In genomic region chr9:121559183-121559582, GRCh38 we compare ENCODE assay signal across 14 cellular contexts. TPM values are rescaled to one million over a fixed set of nuclear protein-coding genes. Genes with fewer than 3 reads are reported as not detected.
DNase-seq lines count a peak whose midpoint lies in the region; ATAC-seq, FAIRE-seq and TF ChIP-seq lines count a peak whose summit lies in the region.
"Had no signal": no experiment of that assay in that cellular context is flagged by ENCODE, and none has a peak within 500 bp of the region (broad histone marks: within the 10 kb centered on the region; RNA-seq: fewer than 3 reads in every experiment).

No MANE protein-coding gene starts in this region.

- H3K4me3 ChIP-seq in MG63: no peak overlapping the region
- H3K4me3 ChIP-seq in coronary artery: no peak overlapping the region
- H3K4me3 ChIP-seq in thoracic aorta: no peak overlapping the region
- H3K4me3 ChIP-seq: pancreas had no signal

- no peak for DNase-seq in activated T-cell treated with anti-CD3 and anti-CD28 coated beads, Interleukin-2, amount 50 U/mL, for 24 hours
- DNase-seq in activated T-cell treated with anti-CD3 and anti-CD28 coated beads for 4 hours (no peak), MG63 (peak; percentile 41), coronary artery (ENCODE audit: low spot score) (no peak), thoracic aorta (ENCODE audit: low spot score) (no peak), NCI-H1436 (lab: John Stamatoyannopoulos, UW) (no peak), HTR-8/SVneo (ENCODE audit: insufficient read length, low spot score) (no peak), COR-L47 (lab: John Stamatoyannopoulos, UW) (no peak)
- DNase-seq: NCI-H446, pancreas, SHP77 treated with DMSO at 0.1 percent for 48 hours had no signal

- no peaks in the 10 kb centered on the region for H3K27me3 ChIP-seq in MG63
- H3K27me3 ChIP-seq in thoracic aorta (replicated peaks; ENCODE audit: insufficient read depth): no peaks in the 10 kb centered on the region
- H3K27me3 ChIP-seq: pancreas had no signal

- H3K27ac ChIP-seq in coronary artery (peak overlapping the region; percentile 59 to 87), thoracic aorta (peak overlapping the region; percentile 78 to 81)
- H3K27ac ChIP-seq: KMS-11 had no signal

- no peak for ATAC-seq in thoracic aorta (ENCODE audit: insufficient number of reproducible peaks, low FRiP score, low read depth)
- ATAC-seq: esophagus mucosa, pancreas had no signal

- FAIRE-seq in HTR-8/SVneo (lab: Jason Lieb, UNC): no peak
- FAIRE-seq: pancreas had no signal

- peaks cover 15% of the 10 kb centered on the region for H3K27me3 Mint-ChIP-seq in activated T-cell treated with anti-CD3 and anti-CD28 coated beads, Interleukin-2, amount 50 U/mL, for 24 hours

- TF ChIP-seq CTCF in coronary artery (IDR thresholded peaks at IDR 0.05) (no peak), thoracic aorta (IDR thresholded peaks at IDR 0.05) (no peak)

- no peaks in the 10 kb centered on the region for H3K36me3 Mint-ChIP-seq in activated T-cell treated with anti-CD3 and anti-CD28 coated beads, Interleukin-2, amount 50 U/mL, for 24 hours (ENCODE audit: low read depth)
- H3K36me3 Mint-ChIP-seq: activated naive CD8-positive, alpha-beta T cell had no signal

- H3K4me1 Mint-ChIP-seq in activated T-cell treated with anti-CD3 and anti-CD28 coated beads, Interleukin-2, amount 50 U/mL, for 24 hours (ENCODE audit: low read depth): peaks cover 10% of the 10 kb centered on the region

- H3K9me3 Mint-ChIP-seq in activated T-cell treated with anti-CD3 and anti-CD28 coated beads, Interleukin-2, amount 50 U/mL, for 24 hours: no peaks in the 10 kb centered on the region

- H3K27ac Mint-ChIP-seq in activated T-cell treated with anti-CD3 and anti-CD28 coated beads, Interleukin-2, amount 50 U/mL, for 24 hours: peak overlapping the region; percentile 14
- H3K27ac Mint-ChIP-seq: activated naive CD8-positive, alpha-beta T cell had no signal

- no peak overlapping the region for H3K4me3 Mint-ChIP-seq in activated T-cell treated with anti-CD3 and anti-CD28 coated beads, Interleukin-2, amount 50 U/mL, for 24 hours
- H3K4me3 Mint-ChIP-seq: activated naive CD8-positive, alpha-beta T cell had no signal

- peaks cover 31 to 39% of the 10 kb centered on the region in 2 donors for H3K4me1 ChIP-seq in thoracic aorta (ENCODE audit: control insufficient read depth in 1 of 2, low read depth in 2 of 2)

- no peaks in the 10 kb centered on the region for H3K9me3 ChIP-seq in MG63
- H3K9me3 ChIP-seq in thoracic aorta: no peaks in the 10 kb centered on the region
- H3K9me3 ChIP-seq: pancreas had no signal

- H3K36me3 ChIP-seq in MG63 (no peaks in the 10 kb centered on the region), thoracic aorta (no peaks in the 10 kb centered on the region)
- H3K36me3 ChIP-seq: pancreas had no signal

RNA-seq across cellular contexts. Expression of gene GGTA1, which starts 59.5 kb away (rescaled TPM):
- total RNA-seq in MG63 (2014; rRNA removed; shearing (Covaris generic); ENCODE audit: low replicate concordance): 4.6 and 6.2 TPM in 2 replicates
- 100 to 1,000 TPM in 1 of 2 donors, 10 to 100 TPM in 1; 55.1 to 102 TPM for total RNA-seq in thoracic aorta
